7 cellular contexts compared by ENCODE assay signal in genomic region chr5:169834540-169834939, GRCh38.
DNase-seq lines count a peak whose midpoint lies in the region; TF ChIP-seq lines count a peak whose summit lies in the region.
"Not testable (repeated sequence)": the region's sequence is repeated elsewhere in the genome, so short reads cannot be mapped to it uniquely, and the experiment has no call there.

No MANE protein-coding gene starts in this region.

- not testable (repeated sequence) for H3K27me3 Mint-ChIP-seq in activated CD4-positive, alpha-beta T cell treated with anti-CD3 and anti-CD28 coated beads, Interleukin-2, amount 10 ng/mL, durations not matched to agents 7 days and 5 days; activated T-helper 2 cell treated with anti-CD3 and anti-CD28 coated beads, Interferon-gamma antibody, Interleukin-2, Interleukin-4, amounts not matched to agents 10 μg/mL and 5 μg/mL and 100 μg/mL, durations not matched to agents 14 hours and 24 hours and 36 hours (ENCODE audit: low read depth)

- H3K36me3 Mint-ChIP-seq in activated CD4-positive, alpha-beta T cell treated with anti-CD3 and anti-CD28 coated beads, Interleukin-2, amount 10 ng/mL, durations not matched to agents 7 days and 5 days (ENCODE audit: low read depth), result peaks cover 19% of the 10 kb centered on the region
- H3K36me3 Mint-ChIP-seq in activated T-helper 2 cell treated with anti-CD3 and anti-CD28 coated beads, Interferon-gamma antibody, Interleukin-2, Interleukin-4, amounts not matched to agents 10 μg/mL and 5 μg/mL and 100 μg/mL, durations not matched to agents 14 hours and 24 hours and 36 hours (ENCODE audit: low read depth), result peaks cover 45% of the 10 kb centered on the region

- peak overlapping the region; percentile 3 for H3K27ac Mint-ChIP-seq in activated CD4-positive, alpha-beta T cell treated with anti-CD3 and anti-CD28 coated beads, Interleukin-2, amount 10 ng/mL, durations not matched to agents 7 days and 5 days
- H3K27ac Mint-ChIP-seq in activated T-helper 2 cell treated with anti-CD3 and anti-CD28 coated beads, Interferon-gamma antibody, Interleukin-2, Interleukin-4, amounts not matched to agents 10 μg/mL and 5 μg/mL and 100 μg/mL, durations not matched to agents 14 hours and 24 hours and 36 hours, result peak overlapping the region; percentile 87

- CTCF ChIA-PET in activated CD4-positive, alpha-beta T cell treated with anti-CD3 and anti-CD28 coated beads, Interleukin-2, amount 10 ng/mL, durations not matched to agents 7 days and 5 days (lab: Charles Lee), result not testable (repeated sequence)

- H3K4me3 ChIP-seq in fibroblast of mammary gland (ENCODE audit: control insufficient read depth, low read depth, low read length), result not testable (repeated sequence)

- H3K4me1 Mint-ChIP-seq in activated CD4-positive, alpha-beta T cell treated with anti-CD3 and anti-CD28 coated beads, Interleukin-2, amount 10 ng/mL, durations not matched to agents 7 days and 5 days, result peaks cover 21% of the 10 kb centered on the region
- H3K4me1 Mint-ChIP-seq in activated T-helper 2 cell treated with anti-CD3 and anti-CD28 coated beads, Interferon-gamma antibody, Interleukin-2, Interleukin-4, amounts not matched to agents 10 μg/mL and 5 μg/mL and 100 μg/mL, durations not matched to agents 14 hours and 24 hours and 36 hours (ENCODE audit: low read depth), result peaks cover 53% of the 10 kb centered on the region

- TF ChIP-seq CTCF in fibroblast of mammary gland (conservative IDR thresholded peaks at IDR 0.05; ENCODE audit: control insufficient read depth, insufficient read depth, low read depth, low read length), result not testable (repeated sequence)

- not testable (repeated sequence) for H3K4me3 Mint-ChIP-seq in activated CD4-positive, alpha-beta T cell treated with anti-CD3 and anti-CD28 coated beads, Interleukin-2, amount 10 ng/mL, durations not matched to agents 7 days and 5 days; activated T-helper 2 cell treated with anti-CD3 and anti-CD28 coated beads, Interferon-gamma antibody, Interleukin-2, Interleukin-4, amounts not matched to agents 10 μg/mL and 5 μg/mL and 100 μg/mL, durations not matched to agents 14 hours and 24 hours and 36 hours (ENCODE audit: low read depth)

- POLR2A ChIA-PET in activated CD4-positive, alpha-beta T cell treated with anti-CD3 and anti-CD28 coated beads, Interleukin-2, amount 10 ng/mL, durations not matched to agents 7 days and 5 days (lab: Charles Lee), result not testable (repeated sequence)

- intact Hi-C loops in activated T-helper 2 cell treated with anti-CD3 and anti-CD28 coated beads, Interferon-gamma antibody, Interleukin-2, Interleukin-4, amounts not matched to agents 10 μg/mL and 5 μg/mL and 100 μg/mL, durations not matched to agents 14 hours and 24 hours and 36 hours (cut with micrococcal nuclease), result loop anchor here (10.0 kb wide), 1 partner anchor 130 kb away; no protein-coding TSS in a partner anchor

- not testable (repeated sequence) for H3K9me3 Mint-ChIP-seq in activated CD4-positive, alpha-beta T cell treated with anti-CD3 and anti-CD28 coated beads, Interleukin-2, amount 10 ng/mL, durations not matched to agents 7 days and 5 days; activated T-helper 2 cell treated with anti-CD3 and anti-CD28 coated beads, Interferon-gamma antibody, Interleukin-2, Interleukin-4, amounts not matched to agents 10 μg/mL and 5 μg/mL and 100 μg/mL, durations not matched to agents 14 hours and 24 hours and 36 hours

- DNase-seq in GF-D8 (lab: John Stamatoyannopoulos, UW) (peak; percentile 13), M059J (ENCODE audit: low read depth) (peak; percentile 46), OCI-M1 (lab: John Stamatoyannopoulos, UW) (peak; percentile 28), fibroblast of mammary gland (ENCODE audit: low read depth) (peak; percentile 57), renal cortical epithelial cell (ENCODE audit: low read depth) (peak; percentile 62)
- not testable (repeated sequence) for DNase-seq in activated CD4-positive, alpha-beta T cell treated with anti-CD3 and anti-CD28 coated beads, Interleukin-2, amount 10 ng/mL, durations not matched to agents 7 days and 5 days; activated T-helper 2 cell treated with anti-CD3 and anti-CD28 coated beads, Interferon-gamma antibody, Interleukin-2, Interleukin-4, amounts not matched to agents 10 μg/mL and 5 μg/mL and 100 μg/mL, durations not matched to agents 14 hours and 24 hours and 36 hours (ENCODE audit: low spot score)
